9 cellular contexts compared by ENCODE assay signal in the genomic region with DNA sequence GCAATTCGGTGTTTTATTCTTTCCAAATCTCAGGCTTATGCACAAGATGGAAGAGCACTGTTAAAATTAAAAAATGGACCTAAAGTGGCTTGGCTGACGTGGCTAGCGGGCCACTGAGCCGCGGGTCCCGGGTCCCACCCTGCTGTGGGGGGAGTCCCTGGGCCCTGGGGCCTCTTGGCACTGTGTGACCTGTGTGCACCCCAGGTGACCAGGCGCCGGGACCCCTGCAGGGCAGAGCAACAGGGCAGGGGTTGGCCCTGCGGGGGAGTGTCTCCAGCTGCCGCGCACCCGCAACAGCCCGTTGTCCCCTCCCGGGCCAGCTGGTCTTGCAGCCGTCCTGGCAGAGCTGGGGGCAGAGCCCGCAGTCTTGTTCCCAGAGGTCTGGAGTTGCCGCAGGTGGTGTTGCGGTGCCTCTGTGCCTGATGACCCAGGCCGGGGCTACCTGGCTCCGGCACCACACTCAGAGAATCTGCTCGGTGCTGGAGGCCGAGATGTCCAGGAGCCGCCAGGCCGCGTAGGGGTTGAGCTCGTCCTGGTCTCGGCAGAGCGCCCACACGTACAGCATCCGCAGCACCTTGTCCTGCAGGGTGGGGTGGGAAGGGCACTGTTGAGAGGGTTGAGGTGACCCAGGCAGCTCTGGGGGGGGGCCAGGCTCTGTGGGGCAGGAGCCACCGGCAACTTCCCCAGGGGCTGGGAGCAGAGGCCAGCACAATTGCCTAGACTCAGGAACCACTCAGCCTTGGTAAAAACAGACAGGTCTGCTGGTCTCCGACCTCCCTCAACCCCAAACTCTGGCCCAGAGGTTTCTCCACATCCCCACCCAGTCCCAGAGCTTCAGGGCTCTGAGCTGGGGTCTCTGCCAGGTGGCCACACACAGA. TPM values are rescaled to one million over a fixed set of nuclear protein-coding genes. Genes with fewer than 3 reads are reported as not detected.
A peak's percentile ranks its signal among the peaks of the same experiment; 100 is the strongest.
DNase-seq lines count a peak whose midpoint lies in the region; ATAC-seq and TF ChIP-seq lines count a peak whose summit lies in the region.
"Had no signal": no experiment of that assay in that cellular context is flagged by ENCODE, and none has a peak within 500 bp of the region (broad histone marks: within the 10 kb centered on the region; RNA-seq: fewer than 3 reads in every experiment).

No MANE protein-coding gene starts in this region.

- peaks cover 24% of the 10 kb centered on the region for H3K4me1 Mint-ChIP-seq in activated CD4-positive, alpha-beta T cell treated with anti-CD3 and anti-CD28 coated beads for 36 hours
- peaks cover 22% of the 10 kb centered on the region for H3K4me1 Mint-ChIP-seq in activated CD4-positive, alpha-beta memory T cell treated with anti-CD3 and anti-CD28 coated beads, Interleukin-2, amount 10 ng/mL, durations not matched to agents 7 days and 5 days
- H3K4me1 Mint-ChIP-seq in immature natural killer cell = peaks cover 5 to 16% of the 10 kb centered on the region in 2 donors
- peaks cover 64% of the 10 kb centered on the region for H3K4me1 Mint-ChIP-seq in stimulated activated naive CD8-positive, alpha-beta T cell treated with anti-CD3 and anti-CD28 coated beads, Interleukin-15, amount 100 ng/mL, for 72 hours

- H3K27me3 Mint-ChIP-seq in activated CD4-positive, alpha-beta T cell treated with anti-CD3 and anti-CD28 coated beads for 36 hours = peaks cover 1% of the 10 kb centered on the region
- H3K27me3 Mint-ChIP-seq in activated CD4-positive, alpha-beta memory T cell treated with anti-CD3 and anti-CD28 coated beads, Interleukin-2, amount 10 ng/mL, durations not matched to agents 7 days and 5 days = no peaks in the 10 kb centered on the region
- H3K27me3 Mint-ChIP-seq in immature natural killer cell (ENCODE audit: low read depth in 3 of 3) = peaks cover 5 to 14% (median 6%) of the 10 kb centered on the region in 3 donors
- H3K27me3 Mint-ChIP-seq in stimulated activated naive CD8-positive, alpha-beta T cell treated with anti-CD3 and anti-CD28 coated beads, Interleukin-15, amount 100 ng/mL, for 72 hours = no peaks in the 10 kb centered on the region

- ATAC-seq in activated CD4-positive, alpha-beta T cell treated with anti-CD3 and anti-CD28 coated beads for 36 hours = no peak
- ATAC-seq in stimulated activated naive CD8-positive, alpha-beta T cell treated with anti-CD3 and anti-CD28 coated beads, Interleukin-15, amount 100 ng/mL, for 72 hours = no peak
- ATAC-seq in omental fat pad (ENCODE audit: low FRiP score) = no peak
- ATAC-seq in HG02678 (IDR thresholded peaks at IDR 0.05; ENCODE audit: unreplicated experiment) = no peak

- POLR2A ChIA-PET in activated CD4-positive, alpha-beta T cell treated with anti-CD3 and anti-CD28 coated beads for 36 hours (lab: Charles Lee) = no interaction called here
- POLR2A ChIA-PET in activated CD4-positive, alpha-beta memory T cell treated with anti-CD3 and anti-CD28 coated beads, Interleukin-2, amount 10 ng/mL, durations not matched to agents 7 days and 5 days (lab: Charles Lee) = interaction anchor here (1.0 to 1.8 kb wide), 3 partner anchors 9 to 17 kb away, joined by 3 to 4 read pairs (median 4); no protein-coding TSS in a partner anchor

- H3K27ac Mint-ChIP-seq in activated CD4-positive, alpha-beta T cell treated with anti-CD3 and anti-CD28 coated beads for 36 hours = no peak overlapping the region
- H3K27ac Mint-ChIP-seq in activated CD4-positive, alpha-beta memory T cell treated with anti-CD3 and anti-CD28 coated beads, Interleukin-2, amount 10 ng/mL, durations not matched to agents 7 days and 5 days = no peak overlapping the region
- peak overlapping the region in 1 of 6 donors; percentile 62 for H3K27ac Mint-ChIP-seq in immature natural killer cell
- peak overlapping the region in 1 of 2 donors; percentile 63 for H3K27ac Mint-ChIP-seq in stimulated activated naive CD8-positive, alpha-beta T cell treated with anti-CD3 and anti-CD28 coated beads, Interleukin-15, amount 100 ng/mL, for 72 hours

- H3K36me3 Mint-ChIP-seq in activated CD4-positive, alpha-beta T cell treated with anti-CD3 and anti-CD28 coated beads for 36 hours (ENCODE audit: low read depth) = peaks cover 18% of the 10 kb centered on the region
- no peaks in the 10 kb centered on the region for H3K36me3 Mint-ChIP-seq in activated CD4-positive, alpha-beta memory T cell treated with anti-CD3 and anti-CD28 coated beads, Interleukin-2, amount 10 ng/mL, durations not matched to agents 7 days and 5 days (ENCODE audit: low read depth)
- peaks cover 0 to 5% (median 0%) of the 10 kb centered on the region in 3 donors for H3K36me3 Mint-ChIP-seq in immature natural killer cell

- intact Hi-C loops in activated CD4-positive, alpha-beta T cell treated with anti-CD3 and anti-CD28 coated beads for 36 hours (cut with DNase I, micrococcal nuclease) = no loop called here

- H3K4me3 Mint-ChIP-seq in activated CD4-positive, alpha-beta T cell treated with anti-CD3 and anti-CD28 coated beads for 36 hours = peak overlapping the region; percentile 45
- H3K4me3 Mint-ChIP-seq in activated CD4-positive, alpha-beta memory T cell treated with anti-CD3 and anti-CD28 coated beads, Interleukin-2, amount 10 ng/mL, durations not matched to agents 7 days and 5 days = peak overlapping the region; percentile 19
- peak overlapping the region; percentile 30 to 72 (median 65) for H3K4me3 Mint-ChIP-seq in immature natural killer cell
- H3K4me3 Mint-ChIP-seq in stimulated activated naive CD8-positive, alpha-beta T cell treated with anti-CD3 and anti-CD28 coated beads, Interleukin-15, amount 100 ng/mL, for 72 hours = peak overlapping the region; percentile 71 to 80

- CTCF ChIA-PET in activated CD4-positive, alpha-beta T cell treated with anti-CD3 and anti-CD28 coated beads for 36 hours (lab: Charles Lee) = interaction anchor here (0.9 to 1.1 kb wide), 2 partner anchors 9 to 17 kb away, joined by 3 to 5 read pairs; partner anchors contain the start of gene TIMM44
- CTCF ChIA-PET in activated CD4-positive, alpha-beta memory T cell treated with anti-CD3 and anti-CD28 coated beads, Interleukin-2, amount 10 ng/mL, durations not matched to agents 7 days and 5 days (lab: Charles Lee) = interaction anchor here (0.6 to 0.9 kb wide), 2 partner anchors 16 to 227 kb away, joined by 3 read pairs; partner anchors contain the start of gene TIMM44

- H3K9me3 Mint-ChIP-seq in activated CD4-positive, alpha-beta T cell treated with anti-CD3 and anti-CD28 coated beads for 36 hours (ENCODE audit: low read depth) = no peaks in the 10 kb centered on the region
- H3K9me3 Mint-ChIP-seq in activated CD4-positive, alpha-beta memory T cell treated with anti-CD3 and anti-CD28 coated beads, Interleukin-2, amount 10 ng/mL, durations not matched to agents 7 days and 5 days = no peaks in the 10 kb centered on the region
- no peaks in the 10 kb centered on the region for H3K9me3 Mint-ChIP-seq in immature natural killer cell
- H3K9me3 Mint-ChIP-seq in stimulated activated naive CD8-positive, alpha-beta T cell treated with anti-CD3 and anti-CD28 coated beads, Interleukin-15, amount 100 ng/mL, for 72 hours = no peaks in the 10 kb centered on the region

- TF ChIP-seq CTCF in omental fat pad (IDR thresholded peaks at IDR 0.05) = no peak

- DNase-seq in activated CD4-positive, alpha-beta T cell treated with anti-CD3 and anti-CD28 coated beads for 36 hours = no peak
- DNase-seq in activated CD4-positive, alpha-beta T cell treated with anti-CD3 and anti-CD28 coated beads, Interleukin-2, amount 50 U/mL, for 1 hour = no peak
- no peak for DNase-seq in activated CD4-positive, alpha-beta memory T cell treated with anti-CD3 and anti-CD28 coated beads, Interleukin-2, amount 10 ng/mL, durations not matched to agents 7 days and 5 days
- no peak for DNase-seq in immature natural killer cell
- peak in 1 of 2 donors; percentile 14 for DNase-seq in stimulated activated naive CD8-positive, alpha-beta T cell treated with anti-CD3 and anti-CD28 coated beads, Interleukin-15, amount 100 ng/mL, for 72 hours
- DNase-seq in SIG-M5 treated with dmso at 0.1 percent for 504 hours (lab: John Stamatoyannopoulos, UW; ENCODE audit: unreplicated experiment) = no peak
- no peak for DNase-seq in omental fat pad (ENCODE audit: low spot score)
- DNase-seq: brain microvascular endothelial cell had no signal

RNA-seq across cellular contexts. Expression of gene CTXN1, which starts 1.0 kb away (rescaled TPM):
- under 1 TPM; 0.47 to 0.82 TPM for total RNA-seq in activated CD4-positive, alpha-beta T cell treated with anti-CD3 and anti-CD28 coated beads for 36 hours
- not detected for total RNA-seq in activated CD4-positive, alpha-beta memory T cell treated with anti-CD3 and anti-CD28 coated beads, Interleukin-2, amount 10 ng/mL, durations not matched to agents 7 days and 5 days
- not detected for polyA plus RNA-seq in immature natural killer cell
- 1 to 10 TPM in 3 of 4 donors, not detected in 1; 1.6 to 3.7 (median 2.0) TPM for total RNA-seq in omental fat pad

RNA-seq across cellular contexts. Expression of gene SNAPC2, which starts 6.8 kb away (rescaled TPM):
- 10 to 100 TPM; 14.6 to 16.2 TPM for total RNA-seq in activated CD4-positive, alpha-beta T cell treated with anti-CD3 and anti-CD28 coated beads for 36 hours
- 10 to 100 TPM; 20.4 to 24.1 TPM for total RNA-seq in activated CD4-positive, alpha-beta memory T cell treated with anti-CD3 and anti-CD28 coated beads, Interleukin-2, amount 10 ng/mL, durations not matched to agents 7 days and 5 days
- polyA plus RNA-seq in immature natural killer cell = 10 to 100 TPM; 15.6 to 31.1 (median 17.0) TPM
- 10 to 100 TPM in 3 of 4 donors, 1 to 10 TPM in 1; 4.7 to 13.1 (median 12.3) TPM for total RNA-seq in omental fat pad

RNA-seq across cellular contexts. Expression of gene TGFBR3L, which starts 12.3 kb away (rescaled TPM):
- total RNA-seq in activated CD4-positive, alpha-beta T cell treated with anti-CD3 and anti-CD28 coated beads for 36 hours = 1 to 10 TPM; 2.6 to 3.2 TPM
- total RNA-seq in activated CD4-positive, alpha-beta memory T cell treated with anti-CD3 and anti-CD28 coated beads, Interleukin-2, amount 10 ng/mL, durations not matched to agents 7 days and 5 days = 1 to 10 TPM; 4.2 to 4.6 TPM
- polyA plus RNA-seq in immature natural killer cell = under 1 TPM in 1 of 3 donors, not detected in 2; 0.86 TPM
- not detected for total RNA-seq in omental fat pad

RNA-seq across cellular contexts. Expression of gene TIMM44, which starts 16.5 kb away (rescaled TPM):
- total RNA-seq in activated CD4-positive, alpha-beta T cell treated with anti-CD3 and anti-CD28 coated beads for 36 hours = 10 to 100 TPM; 80.4 to 84.0 TPM
- 10 to 100 TPM; 48.4 to 50.9 TPM for total RNA-seq in activated CD4-positive, alpha-beta memory T cell treated with anti-CD3 and anti-CD28 coated beads, Interleukin-2, amount 10 ng/mL, durations not matched to agents 7 days and 5 days
- 10 to 100 TPM; 12.7 to 22.1 (median 14.7) TPM for polyA plus RNA-seq in immature natural killer cell
- 10 to 100 TPM; 44.3 to 53.3 (median 47.6) TPM for total RNA-seq in omental fat pad

RNA-seq across cellular contexts. Expression of gene MAP2K7, which starts 23.3 kb away (rescaled TPM):
- 10 to 100 TPM; 32.2 to 33.7 TPM for total RNA-seq in activated CD4-positive, alpha-beta T cell treated with anti-CD3 and anti-CD28 coated beads for 36 hours
- 10 to 100 TPM; 42.6 to 42.9 TPM for total RNA-seq in activated CD4-positive, alpha-beta memory T cell treated with anti-CD3 and anti-CD28 coated beads, Interleukin-2, amount 10 ng/mL, durations not matched to agents 7 days and 5 days
- 1 to 10 TPM; 2.0 to 4.4 (median 2.7) TPM for polyA plus RNA-seq in immature natural killer cell
- total RNA-seq in omental fat pad = 10 to 100 TPM; 12.9 to 13.7 (median 13.6) TPM

Comparison
In these comparisons a context has a peak if more than half of its experiments do, and no peak if none do; other contexts are left out.
1. H3K4me3 Mint-ChIP-seq: peak in every context shown above with its lines; median percentile 76 in stimulated activated naive CD8-positive, alpha-beta T cell treated with anti-CD3 and anti-CD28 coated beads, Interleukin-15, amount 100 ng/mL, for 72 hours; 65 in immature natural killer cell; 45 in activated CD4-positive, alpha-beta T cell treated with anti-CD3 and anti-CD28 coated beads for 36 hours; 19 in activated CD4-positive, alpha-beta memory T cell treated with anti-CD3 and anti-CD28 coated beads, Interleukin-2, amount 10 ng/mL, durations not matched to agents 7 days and 5 days.